ENCODE assay signal across 11 cellular contexts in genomic region chr2:112343827-112344585, GRCh38.
DNase-seq lines count a peak whose midpoint lies in the region; ATAC-seq and TF ChIP-seq lines count a peak whose summit lies in the region.
"Had no signal": no experiment of that assay in that cellular context is flagged by ENCODE, and none has a peak within 500 bp of the region (broad histone marks: within the 10 kb centered on the region; RNA-seq: fewer than 3 reads in every experiment).

No MANE protein-coding gene starts in this region.

- H3K36me3 Mint-ChIP-seq in activated T-cell treated with anti-CD3 and anti-CD28 coated beads, Interleukin-2, amount 50 U/mL, for 72 hours (ENCODE audit: insufficient read depth in 2 of 2), result peaks cover 0 to 7% of the 10 kb centered on the region in 2 donors
- no peaks in the 10 kb centered on the region for H3K36me3 Mint-ChIP-seq in activated T-cell treated with anti-CD3 and anti-CD28 coated beads, Interleukin-2, amount 50 U/mL, for 4 hours (ENCODE audit: insufficient read depth)

- no peaks in the 10 kb centered on the region for H4K20me1 ChIP-seq in Loucy (ENCODE audit: insufficient read depth, low read length, poor library complexity, severe bottlenecking)

- H3K36me3 ChIP-seq in Loucy (ENCODE audit: insufficient read depth, low read length), result no peaks in the 10 kb centered on the region

- H3K4me2 ChIP-seq in Loucy (ENCODE audit: low read depth, low read length, poor library complexity, severe bottlenecking), result no peak overlapping the region

- no peaks in the 10 kb centered on the region for H3K79me2 ChIP-seq in Loucy (ENCODE audit: insufficient read depth, low read length)

- no peaks in the 10 kb centered on the region for H3K27me3 ChIP-seq in Loucy (ENCODE audit: insufficient read depth, low read length, poor library complexity, severe bottlenecking)

- TF ChIP-seq CTCF in Loucy (conservative IDR thresholded peaks at IDR 0.05; ENCODE audit: low read length) (no peak), foreskin fibroblast (IDR thresholded peaks at IDR 0.05; ENCODE audit: low read depth, low read length) (no peak)

- no peaks in the 10 kb centered on the region for H3K9me3 ChIP-seq in Loucy (ENCODE audit: insufficient read depth, low read depth, low read length)

- peaks cover 12% of the 10 kb centered on the region for H3K4me1 Mint-ChIP-seq in activated T-cell treated with anti-CD3 and anti-CD28 coated beads, Interleukin-2, amount 50 U/mL, for 72 hours (ENCODE audit: low read depth)
- H3K4me1 Mint-ChIP-seq in activated T-cell treated with anti-CD3 and anti-CD28 coated beads, Interleukin-2, amount 50 U/mL, for 4 hours (ENCODE audit: low read depth), result no peaks in the 10 kb centered on the region

- peaks cover 0 to 6% of the 10 kb centered on the region in 2 donors for H3K9me3 Mint-ChIP-seq in activated T-cell treated with anti-CD3 and anti-CD28 coated beads, Interleukin-2, amount 50 U/mL, for 72 hours
- no peaks in the 10 kb centered on the region for H3K9me3 Mint-ChIP-seq in activated T-cell treated with anti-CD3 and anti-CD28 coated beads, Interleukin-2, amount 50 U/mL, for 4 hours

- H3K27ac Mint-ChIP-seq in activated T-cell treated with anti-CD3 and anti-CD28 coated beads, Interleukin-2, amount 50 U/mL, for 72 hours, result no peak overlapping the region

- peaks cover 15% of the 10 kb centered on the region for H3K4me1 ChIP-seq in Loucy (ENCODE audit: insufficient read depth, low read length, poor library complexity, severe bottlenecking)

- no peak overlapping the region for H3K9ac ChIP-seq in Loucy (ENCODE audit: low read depth, low read length, poor library complexity, severe bottlenecking)

- ATAC-seq in activated T-cell treated with anti-CD3 and anti-CD28 coated beads, Interleukin-2, amount 50 U/mL, for 72 hours (replicated peaks in 1 of 2), result peak; percentile 49 to 60
- ATAC-seq in activated T-cell treated with anti-CD3 and anti-CD28 coated beads, Interleukin-2, amount 50 U/mL, for 4 hours, result no peak
- ATAC-seq in HG03457 (IDR thresholded peaks at IDR 0.05; ENCODE audit: unreplicated experiment), result no peak

- no peak overlapping the region for H3K4me3 ChIP-seq in Loucy (ENCODE audit: low read length, poor library complexity, severe bottlenecking)
- H3K4me3 ChIP-seq in foreskin fibroblast (ENCODE audit: low read depth in 1 of 2, low read length in 2 of 2), result no peak overlapping the region

- no peak overlapping the region for H3K4me3 Mint-ChIP-seq in activated T-cell treated with anti-CD3 and anti-CD28 coated beads, Interleukin-2, amount 50 U/mL, for 72 hours
- H3K4me3 Mint-ChIP-seq in activated T-cell treated with anti-CD3 and anti-CD28 coated beads, Interleukin-2, amount 50 U/mL, for 4 hours, result no peak overlapping the region

- no peak for DNase-seq in activated T-cell treated with anti-CD3 and anti-CD28 coated beads, Interleukin-2, amount 50 U/mL, for 72 hours
- DNase-seq in activated T-cell treated with anti-CD3 and anti-CD28 coated beads, Interleukin-2, amount 50 U/mL, for 4 hours, result no peak
- peak; percentile 6 to 54 for DNase-seq in foreskin fibroblast
- DNase-seq in stromal cell of bone marrow (ENCODE audit: low read depth), result peak; percentile 10
- DNase-seq in CD1c-positive myeloid dendritic cell (ENCODE audit: extremely low spot score), result no peak
- DNase-seq in nucleus accumbens (lab: John Stamatoyannopoulos, UW), result no peak
- DNase-seq: ACHN, amygdala, NCI-H226 had no signal

- H3F3A ChIP-seq in Loucy (ENCODE audit: low read depth), result no peaks in the 10 kb centered on the region

- H3K9me2 ChIP-seq in Loucy (replicated peaks; ENCODE audit: low read depth, low read length), result no peaks in the 10 kb centered on the region

- H2AFZ ChIP-seq in Loucy (ENCODE audit: low read length), result peak overlapping the region; percentile 87

- peaks cover 5% of the 10 kb centered on the region for H3K27me3 Mint-ChIP-seq in activated T-cell treated with anti-CD3 and anti-CD28 coated beads, Interleukin-2, amount 50 U/mL, for 72 hours (ENCODE audit: low read depth)
- H3K27me3 Mint-ChIP-seq in activated T-cell treated with anti-CD3 and anti-CD28 coated beads, Interleukin-2, amount 50 U/mL, for 4 hours (ENCODE audit: low read depth), result no peaks in the 10 kb centered on the region

Comparison
In these comparisons a context has a peak if more than half of its experiments do, and no peak if none do; other contexts are left out.
1. ATAC-seq: peak in activated T-cell treated with anti-CD3 and anti-CD28 coated beads, Interleukin-2, amount 50 U/mL, for 72 hours (2 of 2); none in activated T-cell treated with anti-CD3 and anti-CD28 coated beads, Interleukin-2, amount 50 U/mL, for 4 hours (0 of 2) and HG03457 (single experiment).
2. DNase-seq: peak in foreskin fibroblast (2 of 2) and stromal cell of bone marrow (single experiment); none in activated T-cell treated with anti-CD3 and anti-CD28 coated beads, Interleukin-2, amount 50 U/mL, for 72 hours (0 of 2), activated T-cell treated with anti-CD3 and anti-CD28 coated beads, Interleukin-2, amount 50 U/mL, for 4 hours (single experiment), CD1c-positive myeloid dendritic cell (single experiment) and nucleus accumbens (0 of 56).